In genomic region chr16:25031441-25032307, GRCh38 we compare ENCODE assay signal across 8 cellular contexts. TPM values are rescaled to one million over a fixed set of nuclear protein-coding genes. Genes with fewer than 3 reads are reported as not detected.
DNase-seq lines count a peak whose midpoint lies in the region; ATAC-seq and TF ChIP-seq lines count a peak whose summit lies in the region.

No MANE protein-coding gene starts in this region.

- H3K9me3 ChIP-seq in SK-N-MC (ENCODE audit: low read depth, low read length) (no peaks in the 10 kb centered on the region), thoracic aorta (no peaks in the 10 kb centered on the region)

- no peak for TF ChIP-seq CTCF in glutamatergic neuron (IDR thresholded peaks at IDR 0.05; ENCODE audit: partially characterized antibody, unreplicated experiment)
- no peak for TF ChIP-seq CTCF in omental fat pad (IDR thresholded peaks at IDR 0.05)
- TF ChIP-seq CTCF in thoracic aorta (IDR thresholded peaks at IDR 0.05): no peak

- peak overlapping the region; percentile 95 to 97 for H3K27ac Mint-ChIP-seq in activated naive CD4-positive, alpha-beta T cell treated with anti-CD3 and anti-CD28 coated beads, Interleukin-2, amount 50 U/mL, for 72 hours
- H3K27ac Mint-ChIP-seq in glutamatergic neuron (ENCODE audit: unreplicated experiment): peak overlapping the region; percentile 44

- H3K9ac ChIP-seq in SK-N-MC (ENCODE audit: insufficient read length): peak overlapping the region; percentile 62

- ATAC-seq in HG02588 (IDR thresholded peaks at IDR 0.05; ENCODE audit: unreplicated experiment): peak; percentile 97
- ATAC-seq in activated naive CD4-positive, alpha-beta T cell treated with anti-CD3 and anti-CD28 coated beads, Interleukin-2, amount 50 U/mL, for 72 hours: peak; percentile 97 to 99
- ATAC-seq in omental fat pad (ENCODE audit: low FRiP score): peak; percentile 99
- ATAC-seq in thoracic aorta (ENCODE audit: insufficient number of reproducible peaks, low FRiP score, low read depth): peak; percentile 96

- peaks cover 5 to 16% of the 10 kb centered on the region in 2 donors for H3K4me1 ChIP-seq in thoracic aorta (ENCODE audit: control insufficient read depth in 1 of 2, low read depth in 2 of 2)

- no peaks in the 10 kb centered on the region for H3K36me3 ChIP-seq in SK-N-MC (ENCODE audit: insufficient read depth, low read length)
- no peaks in the 10 kb centered on the region for H3K36me3 ChIP-seq in thoracic aorta

- DNase-seq in NCI-H1048 (lab: John Stamatoyannopoulos, UW) (peak; percentile 80), SK-N-MC (ENCODE audit: low read depth, low spot score) (peak; percentile 92), glutamatergic neuron (peak; percentile 80), omental fat pad (ENCODE audit: low spot score) (peak; percentile 49), thoracic aorta (ENCODE audit: low spot score) (peak; percentile 59)
- DNase-seq in activated naive CD4-positive, alpha-beta T cell treated with anti-CD3 and anti-CD28 coated beads, Interleukin-2, amount 50 U/mL, for 72 hours (ENCODE audit: low spot score in 2 of 2): peak; percentile 85 to 91

- H3K27ac ChIP-seq in SK-N-MC: no peak overlapping the region
- H3K27ac ChIP-seq in thoracic aorta: peak overlapping the region in 1 of 2 donors; percentile 62

- peaks cover 8% of the 10 kb centered on the region for H3K4me1 Mint-ChIP-seq in glutamatergic neuron (ENCODE audit: low read depth, unreplicated experiment)

- no peaks in the 10 kb centered on the region for H3K27me3 ChIP-seq in thoracic aorta (replicated peaks; ENCODE audit: insufficient read depth)

- H3K36me3 Mint-ChIP-seq in activated naive CD4-positive, alpha-beta T cell treated with anti-CD3 and anti-CD28 coated beads, Interleukin-2, amount 50 U/mL, for 72 hours: peaks cover 0 to 5% of the 10 kb centered on the region in 2 donors
- H3K36me3 Mint-ChIP-seq in glutamatergic neuron (ENCODE audit: unreplicated experiment): no peaks in the 10 kb centered on the region

- H3K4me3 Mint-ChIP-seq in glutamatergic neuron (ENCODE audit: unreplicated experiment): peak overlapping the region; percentile 97

- peaks cover 3 to 14% of the 10 kb centered on the region in 2 donors for H3K9me3 Mint-ChIP-seq in activated naive CD4-positive, alpha-beta T cell treated with anti-CD3 and anti-CD28 coated beads, Interleukin-2, amount 50 U/mL, for 72 hours
- peaks cover 2% of the 10 kb centered on the region for H3K9me3 Mint-ChIP-seq in glutamatergic neuron (ENCODE audit: unreplicated experiment)

- no peaks in the 10 kb centered on the region for H3K27me3 Mint-ChIP-seq in glutamatergic neuron (ENCODE audit: unreplicated experiment)

- H3K4me3 ChIP-seq in GM08714 (ENCODE audit: low read length): peak overlapping the region; percentile 61
- H3K4me3 ChIP-seq in SK-N-MC: peak overlapping the region; percentile 98
- H3K4me3 ChIP-seq in thoracic aorta: peak overlapping the region; percentile 83

RNA-seq across cellular contexts. Expression of gene ARHGAP17, which starts 16.5 kb away (rescaled TPM):
- 10 to 100 TPM; 66.8 to 72.0 TPM for total RNA-seq in activated naive CD4-positive, alpha-beta T cell treated with anti-CD3 and anti-CD28 coated beads, Interleukin-2, amount 50 U/mL, for 72 hours
- total RNA-seq in glutamatergic neuron (ENCODE audit: unreplicated experiment) (89.9 TPM), omental fat pad (10 to 100 TPM; 42.6 to 86.8 (median 58.6) TPM), thoracic aorta (10 to 100 TPM; 39.0 to 83.2 TPM)
